8 cellular contexts compared by ENCODE assay signal in the genomic region with DNA sequence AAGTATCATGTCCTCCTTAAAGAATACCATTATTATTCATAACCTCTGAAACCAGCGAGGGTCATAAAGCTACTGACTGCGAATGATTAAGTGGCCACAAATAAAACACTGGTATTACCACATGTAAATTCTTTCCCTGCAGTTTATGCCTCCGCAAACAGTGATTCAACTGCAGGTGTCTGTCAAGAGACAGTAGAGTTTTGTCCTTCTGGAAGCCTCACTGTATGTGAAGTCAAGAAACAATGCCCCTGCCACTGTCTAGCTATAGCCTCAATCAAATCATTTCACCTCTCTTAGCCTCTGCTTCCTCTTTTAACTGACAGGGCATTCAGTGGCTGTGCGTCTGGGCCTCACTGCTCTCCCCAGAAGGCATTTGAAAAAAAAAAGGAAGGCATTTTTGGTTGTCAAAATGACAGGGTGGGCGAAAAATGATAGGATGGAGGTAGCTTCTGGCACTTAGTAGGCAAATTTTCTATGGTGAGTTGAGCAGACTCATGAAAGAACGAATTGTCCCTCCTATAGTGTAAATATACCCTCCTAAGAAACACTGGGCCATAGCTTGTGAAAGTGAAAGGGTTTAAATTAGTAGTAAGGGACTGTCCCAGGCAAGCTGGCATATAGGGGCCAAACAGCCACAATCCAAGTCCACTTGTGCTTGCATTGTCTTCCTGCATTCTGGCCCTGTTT.
A peak's percentile ranks its signal among the peaks of the same experiment; 100 is the strongest.
DNase-seq lines count a peak whose midpoint lies in the region; ATAC-seq and TF ChIP-seq lines count a peak whose summit lies in the region.

No MANE protein-coding gene starts in this region.

- H3K4me1 ChIP-seq in spleen, result peaks cover 15 to 63% (median 59%) of the 10 kb centered on the region in 6 donors

- TF ChIP-seq POLR2A in spleen (IDR thresholded peaks at IDR 0.05), result no peak

- peak overlapping the region; percentile 44 to 87 (median 71) for H3K27ac ChIP-seq in spleen

- ATAC-seq in GM19397 (IDR thresholded peaks at IDR 0.05; ENCODE audit: unreplicated experiment) (peak; percentile 78), HG03354 (IDR thresholded peaks at IDR 0.05; ENCODE audit: poor library complexity, severe bottlenecking, unreplicated experiment) (peak; percentile 87), SK-N-SH treated with all-trans-retinoic acid at 6 μM for 48 hours (peak; percentile 72)

- peak overlapping the region in 2 of 8 donors; percentile 10 to 23 for H3K4me3 ChIP-seq in spleen

- no peaks in the 10 kb centered on the region for H3K27me3 ChIP-seq in spleen (replicated peaks in 1 of 7)

- intact Hi-C loops in spleen (cut with DNase I; ENCODE audit: low total_unique reads), result loop anchor here (10.0 kb wide), 1 partner anchor 173 kb away; no protein-coding TSS in a partner anchor

- DNase-seq in DMS153 (lab: John Stamatoyannopoulos, UW) (peak; percentile 68), foreskin melanocyte (peak; percentile 77), spleen (no peak), cerebellum (ENCODE audit: low spot score) (no peak)
- DNase-seq in activated CD8-positive, alpha-beta memory T cell treated with anti-CD3 and anti-CD28 coated beads, Interleukin-2, amount 50 U/mL, for 48 hours, result no peak

- TF ChIP-seq CTCF in spleen (IDR thresholded peaks at IDR 0.05 in 8 of 11, conservative IDR thresholded peaks at IDR 0.05 in 3 of 11), result no peak

- H3K9me3 ChIP-seq in spleen, result no peaks in the 10 kb centered on the region

- no peaks in the 10 kb centered on the region for H3K36me3 ChIP-seq in spleen

- 33 to 44% (median 41%) methylated on average over 6 of the region's 6 CpGs for WGBS in spleen, 5 donors

TF ChIP-seq in SK-N-SH treated with all-trans-retinoic acid at 6 μM for 48 hours, 23 proteins besides CTCF, POLR2A, EP300 and RAD21:
- TF ChIP-seq ZC3H10 (CRISPR knock-in tag; IDR thresholded peaks at IDR 0.05) (no peak), ZFP3 (CRISPR knock-in tag; IDR thresholded peaks at IDR 0.05) (no peak), ZNF70 (CRISPR knock-in tag; IDR thresholded peaks at IDR 0.05) (no peak), ZNF565 (CRISPR knock-in tag; conservative IDR thresholded peaks at IDR 0.05; ENCODE audit: low read depth) (no peak), GLIS3 (CRISPR knock-in tag; IDR thresholded peaks at IDR 0.05) (no peak), SNAI2 (CRISPR knock-in tag; IDR thresholded peaks at IDR 0.05) (no peak), TCF4 (CRISPR knock-in tag; IDR thresholded peaks at IDR 0.05; ENCODE audit: borderline replicate concordance) (no peak), RARB (CRISPR knock-in tag; IDR thresholded peaks at IDR 0.05) (no peak), ARNTL (CRISPR knock-in tag; IDR thresholded peaks at IDR 0.05; ENCODE audit: borderline replicate concordance, low read depth) (no peak), CSDC2 (CRISPR knock-in tag; IDR thresholded peaks at IDR 0.05) (no peak), ZFP30 (CRISPR knock-in tag; IDR thresholded peaks at IDR 0.05) (no peak), ZNF8 (CRISPR knock-in tag; IDR thresholded peaks at IDR 0.05) (no peak), BACH2 (CRISPR knock-in tag; IDR thresholded peaks at IDR 0.05; ENCODE audit: borderline replicate concordance) (no peak), OSR1 (CRISPR knock-in tag; IDR thresholded peaks at IDR 0.05) (no peak)
- TF ChIP-seq, protein P1, sequence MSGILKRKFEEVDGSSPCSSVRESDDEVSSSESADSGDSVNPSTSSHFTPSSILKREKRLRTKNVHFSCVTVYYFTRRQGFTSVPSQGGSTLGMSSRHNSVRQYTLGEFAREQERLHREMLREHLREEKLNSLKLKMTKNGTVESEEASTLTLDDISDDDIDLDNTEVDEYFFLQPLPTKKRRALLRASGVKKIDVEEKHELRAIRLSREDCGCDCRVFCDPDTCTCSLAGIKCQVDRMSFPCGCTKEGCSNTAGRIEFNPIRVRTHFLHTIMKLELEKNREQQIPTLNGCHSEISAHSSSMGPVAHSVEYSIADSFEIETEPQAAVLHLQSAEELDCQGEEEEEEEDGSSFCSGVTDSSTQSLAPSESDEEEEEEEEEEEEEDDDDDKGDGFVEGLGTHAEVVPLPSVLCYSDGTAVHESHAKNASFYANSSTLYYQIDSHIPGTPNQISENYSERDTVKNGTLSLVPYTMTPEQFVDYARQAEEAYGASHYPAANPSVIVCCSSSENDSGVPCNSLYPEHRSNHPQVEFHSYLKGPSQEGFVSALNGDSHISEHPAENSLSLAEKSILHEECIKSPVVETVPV (CRISPR knock-in tag; IDR thresholded peaks at IDR 0.05), result no peak
- TF ChIP-seq, protein P2, sequence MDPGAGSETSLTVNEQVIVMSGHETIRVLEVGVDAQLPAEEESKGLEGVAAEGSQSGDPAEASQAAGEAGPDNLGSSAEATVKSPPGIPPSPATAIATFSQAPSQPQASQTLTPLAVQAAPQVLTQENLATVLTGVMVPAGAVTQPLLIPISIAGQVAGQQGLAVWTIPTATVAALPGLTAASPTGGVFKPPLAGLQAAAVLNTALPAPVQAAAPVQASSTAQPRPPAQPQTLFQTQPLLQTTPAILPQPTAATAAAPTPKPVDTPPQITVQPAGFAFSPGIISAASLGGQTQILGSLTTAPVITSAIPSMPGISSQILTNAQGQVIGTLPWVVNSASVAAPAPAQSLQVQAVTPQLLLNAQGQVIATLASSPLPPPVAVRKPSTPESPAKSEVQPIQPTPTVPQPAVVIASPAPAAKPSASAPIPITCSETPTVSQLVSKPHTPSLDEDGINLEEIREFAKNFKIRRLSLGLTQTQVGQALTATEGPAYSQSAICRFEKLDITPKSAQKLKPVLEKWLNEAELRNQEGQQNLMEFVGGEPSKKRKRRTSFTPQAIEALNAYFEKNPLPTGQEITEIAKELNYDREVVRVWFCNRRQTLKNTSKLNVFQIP (CRISPR knock-in tag; IDR thresholded peaks at IDR 0.05; ENCODE audit: borderline replicate concordance, low read depth), result no peak
- TF ChIP-seq, protein P3, sequence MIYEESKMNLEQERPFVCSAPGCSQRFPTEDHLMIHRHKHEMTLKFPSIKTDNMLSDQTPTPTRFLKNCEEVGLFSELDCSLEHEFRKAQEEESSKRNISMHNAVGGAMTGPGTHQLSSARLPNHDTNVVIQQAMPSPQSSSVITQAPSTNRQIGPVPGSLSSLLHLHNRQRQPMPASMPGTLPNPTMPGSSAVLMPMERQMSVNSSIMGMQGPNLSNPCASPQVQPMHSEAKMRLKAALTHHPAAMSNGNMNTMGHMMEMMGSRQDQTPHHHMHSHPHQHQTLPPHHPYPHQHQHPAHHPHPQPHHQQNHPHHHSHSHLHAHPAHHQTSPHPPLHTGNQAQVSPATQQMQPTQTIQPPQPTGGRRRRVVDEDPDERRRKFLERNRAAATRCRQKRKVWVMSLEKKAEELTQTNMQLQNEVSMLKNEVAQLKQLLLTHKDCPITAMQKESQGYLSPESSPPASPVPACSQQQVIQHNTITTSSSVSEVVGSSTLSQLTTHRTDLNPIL (CRISPR knock-in tag; IDR thresholded peaks at IDR 0.05; ENCODE audit: low read depth), result no peak
- TF ChIP-seq, protein P4, sequence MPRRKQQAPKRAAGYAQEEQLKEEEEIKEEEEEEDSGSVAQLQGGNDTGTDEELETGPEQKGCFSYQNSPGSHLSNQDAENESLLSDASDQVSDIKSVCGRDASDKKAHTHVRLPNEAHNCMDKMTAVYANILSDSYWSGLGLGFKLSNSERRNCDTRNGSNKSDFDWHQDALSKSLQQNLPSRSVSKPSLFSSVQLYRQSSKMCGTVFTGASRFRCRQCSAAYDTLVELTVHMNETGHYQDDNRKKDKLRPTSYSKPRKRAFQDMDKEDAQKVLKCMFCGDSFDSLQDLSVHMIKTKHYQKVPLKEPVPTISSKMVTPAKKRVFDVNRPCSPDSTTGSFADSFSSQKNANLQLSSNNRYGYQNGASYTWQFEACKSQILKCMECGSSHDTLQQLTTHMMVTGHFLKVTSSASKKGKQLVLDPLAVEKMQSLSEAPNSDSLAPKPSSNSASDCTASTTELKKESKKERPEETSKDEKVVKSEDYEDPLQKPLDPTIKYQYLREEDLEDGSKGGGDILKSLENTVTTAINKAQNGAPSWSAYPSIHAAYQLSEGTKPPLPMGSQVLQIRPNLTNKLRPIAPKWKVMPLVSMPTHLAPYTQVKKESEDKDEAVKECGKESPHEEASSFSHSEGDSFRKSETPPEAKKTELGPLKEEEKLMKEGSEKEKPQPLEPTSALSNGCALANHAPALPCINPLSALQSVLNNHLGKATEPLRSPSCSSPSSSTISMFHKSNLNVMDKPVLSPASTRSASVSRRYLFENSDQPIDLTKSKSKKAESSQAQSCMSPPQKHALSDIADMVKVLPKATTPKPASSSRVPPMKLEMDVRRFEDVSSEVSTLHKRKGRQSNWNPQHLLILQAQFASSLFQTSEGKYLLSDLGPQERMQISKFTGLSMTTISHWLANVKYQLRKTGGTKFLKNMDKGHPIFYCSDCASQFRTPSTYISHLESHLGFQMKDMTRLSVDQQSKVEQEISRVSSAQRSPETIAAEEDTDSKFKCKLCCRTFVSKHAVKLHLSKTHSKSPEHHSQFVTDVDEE (CRISPR knock-in tag; IDR thresholded peaks at IDR 0.05), result no peak
- TF ChIP-seq, protein P5, sequence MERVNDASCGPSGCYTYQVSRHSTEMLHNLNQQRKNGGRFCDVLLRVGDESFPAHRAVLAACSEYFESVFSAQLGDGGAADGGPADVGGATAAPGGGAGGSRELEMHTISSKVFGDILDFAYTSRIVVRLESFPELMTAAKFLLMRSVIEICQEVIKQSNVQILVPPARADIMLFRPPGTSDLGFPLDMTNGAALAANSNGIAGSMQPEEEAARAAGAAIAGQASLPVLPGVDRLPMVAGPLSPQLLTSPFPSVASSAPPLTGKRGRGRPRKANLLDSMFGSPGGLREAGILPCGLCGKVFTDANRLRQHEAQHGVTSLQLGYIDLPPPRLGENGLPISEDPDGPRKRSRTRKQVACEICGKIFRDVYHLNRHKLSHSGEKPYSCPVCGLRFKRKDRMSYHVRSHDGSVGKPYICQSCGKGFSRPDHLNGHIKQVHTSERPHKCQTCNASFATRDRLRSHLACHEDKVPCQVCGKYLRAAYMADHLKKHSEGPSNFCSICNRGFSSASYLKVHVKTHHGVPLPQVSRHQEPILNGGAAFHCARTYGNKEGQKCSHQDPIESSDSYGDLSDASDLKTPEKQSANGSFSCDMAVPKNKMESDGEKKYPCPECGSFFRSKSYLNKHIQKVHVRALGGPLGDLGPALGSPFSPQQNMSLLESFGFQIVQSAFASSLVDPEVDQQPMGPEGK (CRISPR knock-in tag; IDR thresholded peaks at IDR 0.05; ENCODE audit: borderline replicate concordance), result no peak
TF ChIP-seq in SK-N-SH treated with all-trans-retinoic acid at 6 μM for 48 hours: peak in this region for 0.

Comparison
In these comparisons a context has a peak if more than half of its experiments do, and no peak if none do; other contexts are left out.
1. DNase-seq: peak in DMS153 (single experiment) and foreskin melanocyte (single experiment); none in spleen (single experiment), activated CD8-positive, alpha-beta memory T cell treated with anti-CD3 and anti-CD28 coated beads, Interleukin-2, amount 50 U/mL, for 48 hours (single experiment) and cerebellum (single experiment).
2. Peak in every context shown above with its lines, with median percentiles within 50 percentile points of each other: ATAC-seq.